Comparison of ENCODE assay signal across 8 cellular contexts in the genomic region with DNA sequence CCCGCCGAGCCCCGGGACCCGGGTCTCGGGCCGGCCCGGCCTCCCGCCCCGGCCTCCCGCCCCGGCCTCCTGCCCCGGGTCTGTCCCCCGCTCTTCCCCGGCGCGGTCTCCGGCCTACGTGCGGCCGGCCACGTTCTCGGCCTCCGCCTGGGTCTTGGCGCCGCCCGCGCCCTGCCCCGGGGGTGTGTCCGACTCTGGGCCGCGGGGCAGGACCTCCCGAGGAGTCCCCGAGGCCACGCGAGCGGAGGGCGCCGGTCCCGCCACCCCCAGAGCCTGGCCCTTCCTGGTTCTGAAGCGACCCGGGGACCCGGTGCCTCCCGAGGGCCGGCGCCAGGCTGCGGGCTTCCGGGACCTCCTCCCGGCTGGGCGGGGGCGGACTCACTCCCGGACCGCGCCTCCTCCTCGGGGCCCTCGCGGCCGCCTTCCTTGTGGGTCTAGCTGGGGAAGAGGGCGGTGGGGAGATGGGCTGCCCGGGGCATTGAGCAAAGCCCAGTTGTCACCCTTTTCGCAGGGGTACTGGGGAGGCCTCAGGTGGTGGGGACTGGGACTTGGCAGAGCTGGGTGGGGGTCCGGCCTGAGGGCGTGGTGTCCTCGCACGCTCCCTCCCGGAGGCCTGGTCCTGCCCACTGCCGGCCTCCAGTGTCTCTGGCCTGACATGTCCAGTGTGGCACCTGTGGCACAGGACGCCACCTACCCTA. TPM values are rescaled to one million over a fixed set of nuclear protein-coding genes. Genes with fewer than 3 reads are reported as not detected.
A peak's percentile ranks its signal among the peaks of the same experiment; 100 is the strongest.
DNase-seq lines count a peak whose midpoint lies in the region; ATAC-seq and TF ChIP-seq lines count a peak whose summit lies in the region.

No MANE protein-coding gene starts in this region.

- H3K27me3 ChIP-seq in AG04450 (ENCODE audit: control insufficient read depth, insufficient read depth, low read length), result peaks cover 3% of the 10 kb centered on the region
- peaks cover 8% of the 10 kb centered on the region; the same call in 1 of the 2 replicates for H3K27me3 ChIP-seq in SJCRH30
- H3K27me3 ChIP-seq in upper lobe of left lung, result no peaks in the 10 kb centered on the region

- H3K36me3 ChIP-seq in SJCRH30 (no peaks in the 10 kb centered on the region), upper lobe of left lung (no peaks in the 10 kb centered on the region)

- H3K9me3 ChIP-seq in AG04450 (ENCODE audit: control insufficient read depth, insufficient read depth, low read length) (no peaks in the 10 kb centered on the region), SJCRH30 (replicated peaks) (no peaks in the 10 kb centered on the region), upper lobe of left lung (no peaks in the 10 kb centered on the region)

- WGBS in upper lobe of left lung, 2 donors, result 0% methylated on average over 1 to 9 of the region's 67 CpGs

- ATAC-seq in GM19025 (IDR thresholded peaks at IDR 0.05; ENCODE audit: low read depth, unreplicated experiment) (peak; percentile 26), HG03469 (IDR thresholded peaks at IDR 0.05; ENCODE audit: unreplicated experiment) (peak; percentile 7), omental fat pad (ENCODE audit: low FRiP score) (peak; percentile 24), upper lobe of left lung (ENCODE audit: low FRiP score in 2 of 2) (peak; percentile 72 to 80)

- no peak for TF ChIP-seq EP300 in upper lobe of left lung (IDR thresholded peaks at IDR 0.05)

- no peak for DNase-seq in AG04450 (ENCODE audit: low read depth, low spot score)
- DNase-seq in SJCRH30, result peak; percentile 43 to 53
- peak; percentile 56 for DNase-seq in activated naive CD4-positive, alpha-beta T cell treated with anti-CD3 and anti-CD28 coated beads, Interleukin-2, amount 50 U/mL, for 16 hours
- DNase-seq in globus pallidus (ENCODE audit: low spot score), result peak; percentile 46
- no peak for DNase-seq in omental fat pad (ENCODE audit: low spot score)
- DNase-seq in upper lobe of left lung, result peak; percentile 79 to 95

- TF ChIP-seq POLR2A in upper lobe of left lung (IDR thresholded peaks at IDR 0.05), result peak in 2 of 4 donors; percentile 78 to 85

- H3K27ac ChIP-seq in AG04450 (ENCODE audit: low read depth, low read length) (no peak overlapping the region), SJCRH30 (peak overlapping the region; percentile 20; the same call in 1 of the 2 replicates), upper lobe of left lung (peak overlapping the region; percentile 86 to 98 (median 96))

- no peak for TF ChIP-seq CTCF in AG04450 (IDR thresholded peaks at IDR 0.05; ENCODE audit: low read depth, low read length)
- no peak for TF ChIP-seq CTCF in omental fat pad (IDR thresholded peaks at IDR 0.05)
- no peak for TF ChIP-seq CTCF in upper lobe of left lung (IDR thresholded peaks at IDR 0.05)

- POLR2A ChIA-PET in AG04450 (lab: Yijun Ruan, JAX), result no interaction called here

- H3K4me1 ChIP-seq in SJCRH30, result no peaks in the 10 kb centered on the region; the same call in 1 of the 2 replicates
- H3K4me1 ChIP-seq in upper lobe of left lung, result peaks cover 51 to 69% (median 56%) of the 10 kb centered on the region in 4 donors

- CTCF ChIA-PET in AG04450 (lab: Charles Lee), result no interaction called here

- H3K4me3 ChIP-seq in AG04450 (ENCODE audit: low read depth, low read length) (peak overlapping the region; percentile 71), SJCRH30 (peak overlapping the region; percentile 76), upper lobe of left lung (peak overlapping the region; percentile 81 to 100 (median 94))

RNA-seq across cellular contexts. Expression of gene PFKL, which starts 0.6 kb away (rescaled TPM):
- 44.3 and 59.1 TPM in 2 replicates for polyA plus RNA-seq in AG04450 (2011; rRNA removed)
- polyA minus RNA-seq in AG04450 (2011; rRNA and poly(A)+ RNA removed), result 52.1 and 59.0 TPM in 2 replicates
- 49.8 and 50.7 TPM in 2 replicates for total RNA-seq in SJCRH30 (2014; rRNA removed; shearing (Covaris generic))
- 100 to 1,000 TPM in 3 of 4 donors, 10 to 100 TPM in 1; 75.7 to 114 (median 104) TPM for total RNA-seq in omental fat pad
- total RNA-seq in upper lobe of left lung, result 100 to 1,000 TPM in 5 of 6 donors, 10 to 100 TPM in 1; 69.8 to 157 (median 135) TPM

RNA-seq across cellular contexts. Expression of gene AIRE, which starts 14.7 kb away (rescaled TPM):
- polyA plus RNA-seq in AG04450 (2011; rRNA removed), result not detected in 2 replicates
- polyA minus RNA-seq in AG04450 (2011; rRNA and poly(A)+ RNA removed), result not detected in 2 replicates
- total RNA-seq in SJCRH30 (2014; rRNA removed; shearing (Covaris generic)), result 0.10 TPM in 1 of 2 replicates, not detected in the other
- total RNA-seq in omental fat pad (under 1 TPM in 1 of 4 donors, not detected in 3; 0.12 TPM), upper lobe of left lung (not detected)

RNA-seq across cellular contexts. Expression of gene DNMT3L, which starts 38.7 kb away (rescaled TPM):
- not detected in 2 replicates for polyA plus RNA-seq in AG04450 (2011; rRNA removed)
- not detected in 2 replicates for polyA minus RNA-seq in AG04450 (2011; rRNA and poly(A)+ RNA removed)
- total RNA-seq in SJCRH30 (2014; rRNA removed; shearing (Covaris generic)), result not detected in 2 replicates
- total RNA-seq in omental fat pad (not detected), upper lobe of left lung (not detected)

RNA-seq across cellular contexts. Expression of gene CFAP410, which starts 38.8 kb away (rescaled TPM):
- 3.7 and 7.1 TPM in 2 replicates for polyA plus RNA-seq in AG04450 (2011; rRNA removed)
- 1.7 TPM in 2 replicates for polyA minus RNA-seq in AG04450 (2011; rRNA and poly(A)+ RNA removed)
- 7.5 and 8.2 TPM in 2 replicates for total RNA-seq in SJCRH30 (2014; rRNA removed; shearing (Covaris generic))
- 10 to 100 TPM; 18.5 to 35.3 (median 23.6) TPM for total RNA-seq in omental fat pad
- 10 to 100 TPM; 34.4 to 85.9 (median 48.4) TPM for total RNA-seq in upper lobe of left lung

RNA-seq across cellular contexts. Expression of gene TRPM2, which starts 53.0 kb away (rescaled TPM):
- polyA plus RNA-seq in AG04450 (2011; rRNA removed), result not detected in 2 replicates
- 0.05 and 0.30 TPM in 2 replicates for polyA minus RNA-seq in AG04450 (2011; rRNA and poly(A)+ RNA removed)
- total RNA-seq in SJCRH30 (2014; rRNA removed; shearing (Covaris generic)), result 0.61 and 0.87 TPM in 2 replicates
- 1 to 10 TPM; 3.9 to 9.3 (median 6.6) TPM for total RNA-seq in omental fat pad
- 10 to 100 TPM in 4 of 6 donors, 1 to 10 TPM in 2; 2.2 to 37.7 (median 12.7) TPM for total RNA-seq in upper lobe of left lung

Comparison
In these comparisons a context has a peak if more than half of its experiments do, and no peak if none do; other contexts are left out.
1. DNase-seq: peak in SJCRH30 (2 of 2), activated naive CD4-positive, alpha-beta T cell treated with anti-CD3 and anti-CD28 coated beads, Interleukin-2, amount 50 U/mL, for 16 hours (single experiment), globus pallidus (single experiment) and upper lobe of left lung (2 of 2); none in AG04450 (single experiment) and omental fat pad (single experiment).
2. ATAC-seq: peak in every context shown above with its lines; median percentile 76 in upper lobe of left lung; 26 in GM19025; 24 in omental fat pad; 7 in HG03469.
3. Peak in every context shown above with its lines, with median percentiles within 50 percentile points of each other: H3K4me3 ChIP-seq.